ENCODE assay signal across 11 cellular contexts in the genomic region with DNA sequence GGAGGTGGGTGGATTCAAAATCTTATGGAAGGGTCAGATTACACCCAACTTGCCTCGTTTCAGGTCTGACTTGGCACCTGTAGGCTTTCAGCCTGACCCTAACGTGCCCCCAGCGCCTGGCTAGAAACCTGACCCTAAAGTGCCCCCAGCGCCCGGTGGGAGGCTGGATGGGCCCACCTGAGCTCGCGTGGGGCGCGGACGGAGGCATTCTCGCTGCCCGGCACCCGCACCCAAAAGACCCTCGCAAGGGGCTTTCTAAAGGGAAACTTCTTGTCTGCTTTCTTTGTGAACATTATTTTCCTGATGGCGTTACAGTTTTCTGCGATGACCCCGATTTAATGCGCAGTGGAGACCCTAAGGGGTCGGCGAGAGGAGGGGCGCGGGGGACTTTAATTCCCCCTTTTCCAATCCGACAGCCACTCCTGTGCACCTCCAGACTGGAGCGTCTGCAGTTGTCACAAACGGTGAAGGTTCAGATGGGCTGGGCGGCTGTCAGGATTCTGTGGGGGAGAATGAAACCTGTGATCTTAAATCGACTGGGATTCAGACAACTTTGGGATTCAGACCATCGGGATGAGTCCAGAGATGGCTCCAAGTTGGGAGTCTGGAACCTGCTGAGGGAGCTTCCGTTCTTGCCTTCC. TPM values are rescaled to one million over a fixed set of nuclear protein-coding genes. Genes with fewer than 3 reads are reported as not detected.
DNase-seq lines count a peak whose midpoint lies in the region; ATAC-seq and TF ChIP-seq lines count a peak whose summit lies in the region.
"Had no signal": no experiment of that assay in that cellular context is flagged by ENCODE, and none has a peak within 500 bp of the region (broad histone marks: within the 10 kb centered on the region; RNA-seq: fewer than 3 reads in every experiment).

No MANE protein-coding gene starts in this region.

- no peaks in the 10 kb centered on the region for H3K36me3 ChIP-seq in cardiac muscle cell
- H3K36me3 ChIP-seq in iPS-15b (ENCODE audit: control insufficient read depth, insufficient read depth, low read length): no peaks in the 10 kb centered on the region

- peak overlapping the region; percentile 45 for H3K4me3 ChIP-seq in cardiac muscle cell
- H3K4me3 ChIP-seq in iPS-15b (ENCODE audit: low read depth, low read length): peak overlapping the region; percentile 82

- ATAC-seq in left cardiac atrium (no peak), T-cell (replicated peaks in 1 of 4) (no peak), HG03135 (IDR thresholded peaks at IDR 0.05; ENCODE audit: unreplicated experiment) (no peak), Right ventricle myocardium inferior (no peak)
- no peak for ATAC-seq in stimulated activated naive CD8-positive, alpha-beta T cell treated with anti-CD3 and anti-CD28 coated beads, Interleukin-15, amount 100 ng/mL, for 72 hours

- H3K4me1 ChIP-seq in cardiac muscle cell (ENCODE audit: low read depth) (peaks cover 15% of the 10 kb centered on the region), iPS-15b (ENCODE audit: control insufficient read depth, insufficient read depth, low read length) (peaks cover 6% of the 10 kb centered on the region)

- intact Hi-C loops in left cardiac atrium (cut with DNase I) (no loop called here), Right ventricle myocardium inferior (cut with DNase I) (loop anchor here (5.0 kb wide), 1 partner anchor 180 kb away; no protein-coding TSS in a partner anchor)

- peaks cover 57 to 65% of the 10 kb centered on the region in 2 donors for H3K27me3 Mint-ChIP-seq in T-cell
- H3K27me3 Mint-ChIP-seq in stimulated activated naive CD8-positive, alpha-beta T cell treated with anti-CD3 and anti-CD28 coated beads, Interleukin-15, amount 100 ng/mL, for 72 hours: peaks cover 84% of the 10 kb centered on the region

- no peak for TF ChIP-seq CTCF in cardiac muscle cell (IDR thresholded peaks at IDR 0.05; ENCODE audit: low read depth, low read length)

- CTCF ChIA-PET in T-cell (lab: Charles Lee): interaction anchor here in 1 of 2 donors (0.5 kb wide), 1 partner anchor 231 kb away, joined by 3 read pairs; no protein-coding TSS in a partner anchor

- POLR2A ChIA-PET in T-cell (lab: Charles Lee): no interaction called here

- peak overlapping the region; percentile 36 to 71 (median 41) for H3K4me3 Mint-ChIP-seq in T-cell
- peak overlapping the region; percentile 67 to 69 for H3K4me3 Mint-ChIP-seq in stimulated activated naive CD8-positive, alpha-beta T cell treated with anti-CD3 and anti-CD28 coated beads, Interleukin-15, amount 100 ng/mL, for 72 hours

- H3K27me3 ChIP-seq in cardiac muscle cell (peaks cover 83% of the 10 kb centered on the region), iPS-15b (ENCODE audit: control insufficient read depth, insufficient read depth, low read length) (peaks cover 61% of the 10 kb centered on the region)

- DNase-seq in cardiac muscle cell (ENCODE audit: low read depth in 1 of 2, low spot score in 1 of 2) (no peak), left cardiac atrium (no peak), T-cell (no peak), DMS153 (lab: John Stamatoyannopoulos, UW) (no peak), Right ventricle myocardium inferior (ENCODE audit: missing footprints) (no peak)
- no peak for DNase-seq in stimulated activated naive CD8-positive, alpha-beta T cell treated with anti-CD3 and anti-CD28 coated beads, Interleukin-15, amount 100 ng/mL, for 72 hours
- DNase-seq: activated CD8-positive, alpha-beta memory T cell treated with anti-CD3 and anti-CD28 coated beads, Interleukin-2, amount 50 U/mL, for 48 hours had no signal

- no peak overlapping the region for H3K27ac ChIP-seq in cardiac muscle cell
- H3K27ac ChIP-seq: C4-2B had no signal

- H3K9me3 ChIP-seq in cardiac muscle cell (ENCODE audit: low read depth) (no peaks in the 10 kb centered on the region), iPS-15b (ENCODE audit: control insufficient read depth, insufficient read depth, low read length) (no peaks in the 10 kb centered on the region)

- H3K27ac Mint-ChIP-seq in T-cell: no peak overlapping the region
- H3K27ac Mint-ChIP-seq in stimulated activated naive CD8-positive, alpha-beta T cell treated with anti-CD3 and anti-CD28 coated beads, Interleukin-15, amount 100 ng/mL, for 72 hours: no peak overlapping the region

- no peaks in the 10 kb centered on the region for H3K9me3 Mint-ChIP-seq in T-cell
- H3K9me3 Mint-ChIP-seq in stimulated activated naive CD8-positive, alpha-beta T cell treated with anti-CD3 and anti-CD28 coated beads, Interleukin-15, amount 100 ng/mL, for 72 hours: no peaks in the 10 kb centered on the region

- H3K9ac ChIP-seq in iPS-15b (ENCODE audit: low read depth, low read length): peak overlapping the region; percentile 16

- no peaks in the 10 kb centered on the region for H3K36me3 Mint-ChIP-seq in T-cell

- H3K4me1 Mint-ChIP-seq in T-cell: peaks cover 31 to 38% (median 34%) of the 10 kb centered on the region in 3 donors
- peaks cover 39% of the 10 kb centered on the region for H3K4me1 Mint-ChIP-seq in stimulated activated naive CD8-positive, alpha-beta T cell treated with anti-CD3 and anti-CD28 coated beads, Interleukin-15, amount 100 ng/mL, for 72 hours

RNA-seq across cellular contexts. Expression of a gene that starts 0.7 kb away (rescaled TPM):
- total RNA-seq in cardiac muscle cell (0.25 TPM in 1 of 2 replicates, not detected in the other), left cardiac atrium (under 1 TPM; 0.05 to 0.09 TPM), T-cell (under 1 TPM in 4 of 5 donors, not detected in 1; 0.05 to 0.41 (median 0.19) TPM), Right ventricle myocardium inferior (0.11 TPM)
- 0.06 and 0.17 TPM in 2 replicates for polyA plus RNA-seq in cardiac muscle cell
- total RNA-seq: LHCN-M2 had no signal

RNA-seq across cellular contexts. Expression of a gene that starts 28.8 kb away (rescaled TPM):
- total RNA-seq in cardiac muscle cell (22.1 and 25.7 TPM in 2 replicates), left cardiac atrium (1 to 10 TPM; 6.5 to 8.9 TPM), T-cell (10 to 100 TPM; 10.7 to 17.9 (median 13.0) TPM), Right ventricle myocardium inferior (5.4 TPM)
- 15.3 and 20.9 TPM in 2 replicates for polyA plus RNA-seq in cardiac muscle cell
